In the genomic region with DNA sequence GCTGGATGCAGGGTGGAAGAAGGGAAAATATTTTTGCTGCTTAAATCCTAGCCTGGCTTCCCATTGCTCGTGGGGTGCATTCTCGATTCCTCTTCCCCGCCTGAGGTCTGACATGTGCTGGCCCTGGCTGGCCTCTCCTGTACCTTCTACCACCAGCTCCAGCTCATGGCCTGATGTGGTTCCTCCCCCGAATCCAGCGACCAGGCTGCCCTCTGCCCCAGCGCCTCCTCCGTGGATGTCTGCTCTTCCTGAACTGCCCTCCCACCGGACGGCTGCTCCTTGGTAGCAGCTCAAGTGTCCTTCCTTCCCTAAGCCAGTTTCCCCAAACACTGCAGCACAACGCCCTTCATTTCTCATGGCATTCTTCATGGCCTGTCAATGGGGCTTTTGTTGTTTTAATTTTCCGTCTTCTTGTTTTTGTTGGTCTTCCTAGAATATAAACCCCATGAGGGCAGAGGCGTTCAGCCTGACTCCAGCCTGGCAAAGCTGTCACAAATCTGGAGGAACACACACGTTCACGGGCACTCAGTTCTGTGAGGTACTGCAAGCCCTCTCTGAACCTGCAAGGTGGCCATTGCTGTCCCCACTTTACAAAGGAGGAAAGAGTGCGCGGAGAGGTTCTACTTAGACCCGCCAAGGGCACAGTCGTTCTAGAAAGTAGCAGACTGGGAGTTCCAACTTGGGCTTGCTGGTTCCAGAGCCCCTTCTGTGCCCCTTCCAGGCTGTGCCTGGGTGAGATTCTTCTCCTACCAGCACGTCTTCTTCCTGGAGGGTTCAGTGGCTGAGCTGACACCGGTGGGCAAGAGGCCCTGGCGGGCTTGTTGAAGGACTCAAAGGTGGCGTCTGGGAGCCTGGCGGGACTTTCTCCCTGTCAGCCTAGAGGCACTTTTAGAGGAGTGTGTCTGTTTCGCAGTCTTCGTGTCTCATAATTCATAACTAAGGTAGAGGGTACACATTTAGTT, we compare ENCODE assay signal across 1 cellular context.
TF ChIP-seq lines count a peak whose summit lies in the region.

No MANE protein-coding gene starts in this region.

TF ChIP-seq in GM23338, 12 proteins besides CTCF, POLR2A, EP300 and RAD21 (continued from another document):
- TF ChIP-seq, protein P1, sequence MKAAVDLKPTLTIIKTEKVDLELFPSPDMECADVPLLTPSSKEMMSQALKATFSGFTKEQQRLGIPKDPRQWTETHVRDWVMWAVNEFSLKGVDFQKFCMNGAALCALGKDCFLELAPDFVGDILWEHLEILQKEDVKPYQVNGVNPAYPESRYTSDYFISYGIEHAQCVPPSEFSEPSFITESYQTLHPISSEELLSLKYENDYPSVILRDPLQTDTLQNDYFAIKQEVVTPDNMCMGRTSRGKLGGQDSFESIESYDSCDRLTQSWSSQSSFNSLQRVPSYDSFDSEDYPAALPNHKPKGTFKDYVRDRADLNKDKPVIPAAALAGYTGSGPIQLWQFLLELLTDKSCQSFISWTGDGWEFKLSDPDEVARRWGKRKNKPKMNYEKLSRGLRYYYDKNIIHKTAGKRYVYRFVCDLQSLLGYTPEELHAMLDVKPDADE (IDR thresholded peaks at IDR 0.05) = no peak
- no peak for TF ChIP-seq EZH2phosphoT487 (IDR thresholded peaks at IDR 0.05; ENCODE audit: unreplicated experiment)
- TF ChIP-seq, protein P2, sequence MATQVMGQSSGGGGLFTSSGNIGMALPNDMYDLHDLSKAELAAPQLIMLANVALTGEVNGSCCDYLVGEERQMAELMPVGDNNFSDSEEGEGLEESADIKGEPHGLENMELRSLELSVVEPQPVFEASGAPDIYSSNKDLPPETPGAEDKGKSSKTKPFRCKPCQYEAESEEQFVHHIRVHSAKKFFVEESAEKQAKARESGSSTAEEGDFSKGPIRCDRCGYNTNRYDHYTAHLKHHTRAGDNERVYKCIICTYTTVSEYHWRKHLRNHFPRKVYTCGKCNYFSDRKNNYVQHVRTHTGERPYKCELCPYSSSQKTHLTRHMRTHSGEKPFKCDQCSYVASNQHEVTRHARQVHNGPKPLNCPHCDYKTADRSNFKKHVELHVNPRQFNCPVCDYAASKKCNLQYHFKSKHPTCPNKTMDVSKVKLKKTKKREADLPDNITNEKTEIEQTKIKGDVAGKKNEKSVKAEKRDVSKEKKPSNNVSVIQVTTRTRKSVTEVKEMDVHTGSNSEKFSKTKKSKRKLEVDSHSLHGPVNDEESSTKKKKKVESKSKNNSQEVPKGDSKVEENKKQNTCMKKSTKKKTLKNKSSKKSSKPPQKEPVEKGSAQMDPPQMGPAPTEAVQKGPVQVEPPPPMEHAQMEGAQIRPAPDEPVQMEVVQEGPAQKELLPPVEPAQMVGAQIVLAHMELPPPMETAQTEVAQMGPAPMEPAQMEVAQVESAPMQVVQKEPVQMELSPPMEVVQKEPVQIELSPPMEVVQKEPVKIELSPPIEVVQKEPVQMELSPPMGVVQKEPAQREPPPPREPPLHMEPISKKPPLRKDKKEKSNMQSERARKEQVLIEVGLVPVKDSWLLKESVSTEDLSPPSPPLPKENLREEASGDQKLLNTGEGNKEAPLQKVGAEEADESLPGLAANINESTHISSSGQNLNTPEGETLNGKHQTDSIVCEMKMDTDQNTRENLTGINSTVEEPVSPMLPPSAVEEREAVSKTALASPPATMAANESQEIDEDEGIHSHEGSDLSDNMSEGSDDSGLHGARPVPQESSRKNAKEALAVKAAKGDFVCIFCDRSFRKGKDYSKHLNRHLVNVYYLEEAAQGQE (IDR thresholded peaks at IDR 0.05; ENCODE audit: unreplicated experiment) = no peak
- no peak for TF ChIP-seq POLR2AphosphoS5 (IDR thresholded peaks at IDR 0.05; ENCODE audit: low read depth)
- no peak for TF ChIP-seq NANOG (IDR thresholded peaks at IDR 0.05; ENCODE audit: borderline replicate concordance)
